9 cellular contexts compared by ENCODE assay signal in genomic region chr10:108850138-108850854, GRCh38.
A peak's percentile ranks its signal among the peaks of the same experiment; 100 is the strongest.
DNase-seq lines count a peak whose midpoint lies in the region; ATAC-seq and TF ChIP-seq lines count a peak whose summit lies in the region.
"Had no signal": no experiment of that assay in that cellular context is flagged by ENCODE, and none has a peak within 500 bp of the region (broad histone marks: within the 10 kb centered on the region; RNA-seq: fewer than 3 reads in every experiment).

No MANE protein-coding gene starts in this region.

- TF ChIP-seq CTCF in brain microvascular endothelial cell (IDR thresholded peaks at IDR 0.05; ENCODE audit: low read depth, low read length, missing control alignments) (no peak), foreskin keratinocyte (conservative IDR thresholded peaks at IDR 0.05) (no peak)

- H3K27me3 ChIP-seq in brain microvascular endothelial cell (replicated peaks) (no peaks in the 10 kb centered on the region), foreskin keratinocyte (no peaks in the 10 kb centered on the region)

- in situ Hi-C loops in brain microvascular endothelial cell (cut with HindIII; ENCODE audit: low pct_ligation_motif_present, low sequenced_read_pairs) = no loop called here

- no peak overlapping the region for H3K27ac ChIP-seq in brain microvascular endothelial cell
- H3K27ac ChIP-seq in foreskin keratinocyte = no peak overlapping the region

- no peaks in the 10 kb centered on the region for H3K9me3 Mint-ChIP-seq in stimulated activated naive B cell treated with anti-CD40 and anti-IgM and Interleukin-4, amounts not matched to agents 10 μg/mL and 1 μg/mL and 100 μg/mL, for 72 hours
- H3K9me3 Mint-ChIP-seq in immature natural killer cell = peaks cover 3 to 26% (median 5%) of the 10 kb centered on the region in 6 donors

- peaks cover 0 to 4% of the 10 kb centered on the region in 2 donors for H3K27me3 Mint-ChIP-seq in stimulated activated naive B cell treated with anti-CD40 and anti-IgM and Interleukin-4, amounts not matched to agents 10 μg/mL and 1 μg/mL and 100 μg/mL, for 72 hours
- H3K27me3 Mint-ChIP-seq in immature natural killer cell (ENCODE audit: low read depth in 3 of 3) = peaks cover 0 to 3% (median 0%) of the 10 kb centered on the region in 3 donors
- H3K27me3 Mint-ChIP-seq: activated CD4-positive, alpha-beta memory T cell treated with anti-CD3 and anti-CD28 coated beads for 36 hours; IgD-negative memory B cell had no signal

- no peak for DNase-seq in stimulated activated naive B cell treated with anti-CD40 and anti-IgM and Interleukin-4, amounts not matched to agents 10 μg/mL and 1 μg/mL and 100 μg/mL, for 72 hours
- no peak for DNase-seq in brain microvascular endothelial cell
- DNase-seq in immature natural killer cell = no peak
- DNase-seq in foreskin keratinocyte = no peak
- DNase-seq: activated CD4-positive, alpha-beta memory T cell treated with anti-CD3 and anti-CD28 coated beads for 36 hours had no signal

- no peaks in the 10 kb centered on the region for H3K36me3 ChIP-seq in brain microvascular endothelial cell (replicated peaks)

- H3K36me3 Mint-ChIP-seq in stimulated activated naive B cell treated with anti-CD40 and anti-IgM and Interleukin-4, amounts not matched to agents 10 μg/mL and 1 μg/mL and 100 μg/mL, for 72 hours = no peaks in the 10 kb centered on the region
- H3K36me3 Mint-ChIP-seq in immature natural killer cell = no peaks in the 10 kb centered on the region
- H3K36me3 Mint-ChIP-seq: activated CD4-positive, alpha-beta memory T cell treated with anti-CD3 and anti-CD28 coated beads for 36 hours had no signal

- peaks cover 12 to 14% of the 10 kb centered on the region in 2 donors for H3K4me1 Mint-ChIP-seq in stimulated activated naive B cell treated with anti-CD40 and anti-IgM and Interleukin-4, amounts not matched to agents 10 μg/mL and 1 μg/mL and 100 μg/mL, for 72 hours
- no peaks in the 10 kb centered on the region for H3K4me1 Mint-ChIP-seq in immature natural killer cell

- peak; percentile 76 for ATAC-seq in GM19324 (IDR thresholded peaks at IDR 0.05; ENCODE audit: low FRiP score, unreplicated experiment)
- ATAC-seq in HG02798 (IDR thresholded peaks at IDR 0.05; ENCODE audit: poor library complexity, unreplicated experiment) = peak; percentile 89
- ATAC-seq in HG03571 (IDR thresholded peaks at IDR 0.05; ENCODE audit: unreplicated experiment) = peak; percentile 89
- peak; percentile 84 to 91 for ATAC-seq in stimulated activated naive B cell treated with anti-CD40 and anti-IgM and Interleukin-4, amounts not matched to agents 10 μg/mL and 1 μg/mL and 100 μg/mL, for 72 hours (replicated peaks)
- no peak for ATAC-seq in foreskin keratinocyte

- H3K4me3 ChIP-seq in brain microvascular endothelial cell (ENCODE audit: low read depth, low read length) = no peak overlapping the region

- H3K4me3 Mint-ChIP-seq in stimulated activated naive B cell treated with anti-CD40 and anti-IgM and Interleukin-4, amounts not matched to agents 10 μg/mL and 1 μg/mL and 100 μg/mL, for 72 hours = no peak overlapping the region
- H3K4me3 Mint-ChIP-seq in immature natural killer cell = no peak overlapping the region
- H3K4me3 Mint-ChIP-seq: activated CD4-positive, alpha-beta memory T cell treated with anti-CD3 and anti-CD28 coated beads for 36 hours had no signal

- H3K27ac Mint-ChIP-seq in stimulated activated naive B cell treated with anti-CD40 and anti-IgM and Interleukin-4, amounts not matched to agents 10 μg/mL and 1 μg/mL and 100 μg/mL, for 72 hours = peak overlapping the region; percentile 31
- H3K27ac Mint-ChIP-seq in immature natural killer cell = no peak overlapping the region
- H3K27ac Mint-ChIP-seq: activated CD4-positive, alpha-beta memory T cell treated with anti-CD3 and anti-CD28 coated beads for 36 hours; IgD-negative memory B cell had no signal

- no peaks in the 10 kb centered on the region for H3K4me1 ChIP-seq in foreskin keratinocyte
